In genomic region chr13:24685314-24685713, GRCh38 we compare ENCODE assay signal across 19 cellular contexts. TPM values are rescaled to one million over a fixed set of nuclear protein-coding genes. Genes with fewer than 3 reads are reported as not detected.
A peak's percentile ranks its signal among the peaks of the same experiment; 100 is the strongest.
DNase-seq lines count a peak whose midpoint lies in the region; ATAC-seq and TF ChIP-seq lines count a peak whose summit lies in the region.
"Had no signal": no experiment of that assay in that cellular context is flagged by ENCODE, and none has a peak within 500 bp of the region (broad histone marks: within the 10 kb centered on the region; RNA-seq: fewer than 3 reads in every experiment).

No MANE protein-coding gene starts in this region.

- H4K20me1 ChIP-seq in OCI-LY7 (ENCODE audit: insufficient read depth, low read length) (no peaks in the 10 kb centered on the region), neural progenitor cell (ENCODE audit: low read depth) (no peaks in the 10 kb centered on the region)

- no peak overlapping the region for H3K27ac ChIP-seq in CD4-positive, alpha-beta memory T cell (ENCODE audit: low read depth, low read length)
- H3K27ac ChIP-seq in OCI-LY7 (ENCODE audit: low read depth, low read length, poor library complexity, severe bottlenecking) (no peak overlapping the region), neural progenitor cell (no peak overlapping the region), mesendoderm (ENCODE audit: low read depth, low read length) (no peak overlapping the region)

- H3F3A ChIP-seq in neural progenitor cell (ENCODE audit: low read depth), result peaks cover 16% of the 10 kb centered on the region

- no peaks in the 10 kb centered on the region for H3K36me3 Mint-ChIP-seq in CD4-positive, alpha-beta memory T cell
- H3K36me3 Mint-ChIP-seq in effector memory CD8-positive, alpha-beta T cell (ENCODE audit: insufficient read depth), result no peaks in the 10 kb centered on the region
- H3K36me3 Mint-ChIP-seq in neural progenitor cell, result no peaks in the 10 kb centered on the region
- H3K36me3 Mint-ChIP-seq: CD4-positive, CD25-positive, alpha-beta regulatory T cell had no signal

- H3K27ac Mint-ChIP-seq in CD4-positive, alpha-beta memory T cell, result peak overlapping the region in 4 of 7 donors; percentile 8 to 65 (median 47)
- no peak overlapping the region for H3K27ac Mint-ChIP-seq in effector memory CD8-positive, alpha-beta T cell
- peak overlapping the region; percentile 10 for H3K27ac Mint-ChIP-seq in neural progenitor cell
- H3K27ac Mint-ChIP-seq: CD4-positive, CD25-positive, alpha-beta regulatory T cell had no signal

- CTCF ChIA-PET in CD4-positive, alpha-beta memory T cell (lab: Charles Lee; ENCODE audit: partially characterized antibody), result interaction anchor here (1.1 to 2.1 kb wide), 6 partner anchors 9 to 310 kb away, joined by 3 to 14 read pairs (median 6); no protein-coding TSS in a partner anchor
- CTCF ChIA-PET in OCI-LY7 (lab: Charles Lee; ENCODE audit: unreplicated experiment), result no interaction called here

- H3K9ac ChIP-seq in neural progenitor cell (no peak overlapping the region), mesendoderm (ENCODE audit: low read length) (no peak overlapping the region)

- H3K23ac ChIP-seq in mesendoderm (ENCODE audit: low read length), result no peak overlapping the region

- H3K4me1 ChIP-seq in CD4-positive, alpha-beta memory T cell (ENCODE audit: insufficient read depth, low read length), result peaks cover 25% of the 10 kb centered on the region
- H3K4me1 ChIP-seq in OCI-LY7 (ENCODE audit: insufficient read depth, low read length, poor library complexity, severe bottlenecking) (peaks cover 24% of the 10 kb centered on the region), neural progenitor cell (peaks cover 9% of the 10 kb centered on the region), mesendoderm (ENCODE audit: control insufficient read depth, low read depth, low read length) (peaks cover 18% of the 10 kb centered on the region)

- H3K4me2 ChIP-seq in OCI-LY7 (ENCODE audit: low read length) (0 out of 2 replicates have a peak overlapping the region, but pooled peaks have one; percentile 68), neural progenitor cell (no peak overlapping the region), mesendoderm (ENCODE audit: low read length) (no peak overlapping the region)

- no peak overlapping the region for H2AK5ac ChIP-seq in mesendoderm (ENCODE audit: low read length)

- no peak overlapping the region for H3K18ac ChIP-seq in mesendoderm (ENCODE audit: low read length)

- no peaks in the 10 kb centered on the region for H3K9me3 ChIP-seq in CD4-positive, alpha-beta memory T cell (ENCODE audit: control insufficient read depth in 1 of 2, low read length in 2 of 2)
- H3K9me3 ChIP-seq in OCI-LY7 (ENCODE audit: low read length), result no peaks in the 10 kb centered on the region
- H3K9me3 ChIP-seq in neural progenitor cell (ENCODE audit: low read depth), result no peaks in the 10 kb centered on the region
- H3K9me3 ChIP-seq: Caco-2 had no signal

- WGBS in mesendoderm (ENCODE audit: extremely low coverage, insufficient coverage, low lambda C conversion rate), result no CpG with 5 or more reads among the region's 6 CpGs

- TF ChIP-seq CTCF in OCI-LY7 (conservative IDR thresholded peaks at IDR 0.05; ENCODE audit: low read length) (no peak), neural progenitor cell (IDR thresholded peaks at IDR 0.05) (no peak)

- no peak overlapping the region for H4K5ac ChIP-seq in mesendoderm (ENCODE audit: low read length)

- H3K79me2 ChIP-seq in OCI-LY7 (ENCODE audit: insufficient read depth, low read depth, low read length) (no peaks in the 10 kb centered on the region), neural progenitor cell (ENCODE audit: low read depth) (no peaks in the 10 kb centered on the region), mesendoderm (ENCODE audit: control insufficient read depth, insufficient read depth, low read length) (peaks cover 7% of the 10 kb centered on the region)

- H2BK5ac ChIP-seq in mesendoderm (ENCODE audit: low read length), result no peak overlapping the region

- H3K4me3 Mint-ChIP-seq in CD4-positive, alpha-beta memory T cell, result peak overlapping the region in 3 of 8 donors; percentile 18 to 64 (median 57)
- H3K4me3 Mint-ChIP-seq in effector memory CD8-positive, alpha-beta T cell, result peak overlapping the region; percentile 32 to 53
- no peak overlapping the region for H3K4me3 Mint-ChIP-seq in neural progenitor cell

- H3K79me1 ChIP-seq in mesendoderm (ENCODE audit: low read length), result peaks cover 9% of the 10 kb centered on the region

- peaks cover 0 to 1% (median 0%) of the 10 kb centered on the region in 8 donors for H3K9me3 Mint-ChIP-seq in CD4-positive, alpha-beta memory T cell
- no peaks in the 10 kb centered on the region for H3K9me3 Mint-ChIP-seq in effector memory CD8-positive, alpha-beta T cell
- H3K9me3 Mint-ChIP-seq in neural progenitor cell, result no peaks in the 10 kb centered on the region

- H3K56ac ChIP-seq in mesendoderm (ENCODE audit: low read length), result no peak overlapping the region

- no peak overlapping the region for H3K4ac ChIP-seq in mesendoderm (ENCODE audit: low read depth, low read length)

- no peak for DNase-seq in CD4-positive, alpha-beta memory T cell
- DNase-seq in OCI-LY7 (ENCODE audit: low spot score), result no peak
- no peak for DNase-seq in effector memory CD8-positive, alpha-beta T cell
- DNase-seq in neural progenitor cell (ENCODE audit: low spot score), result no peak
- DNase-seq in globus pallidus (ENCODE audit: low spot score), result no peak
- DNase-seq in NCI-H2171 treated with DMSO at 0.1 percent for 48 hours (lab: John Stamatoyannopoulos, UW), result no peak
- no peak for DNase-seq in mesendoderm
- DNase-seq: AML-193; Caco-2; CD4-positive, CD25-positive, alpha-beta regulatory T cell; EL; NCI-H1694 treated with DMSO at 0.1 percent for 48 hours; NCI-H510A treated with DMSO at 0.1 percent for 48 hours; NCI-H82; PC-3; RPMI8226; SHP77 treated with DMSO at 0.1 percent for 48 hours had no signal

- H3K27me3 Mint-ChIP-seq in CD4-positive, alpha-beta memory T cell, result peaks cover 10 to 13% of the 10 kb centered on the region in 2 donors
- peaks cover 29 to 54% of the 10 kb centered on the region in 2 donors for H3K27me3 Mint-ChIP-seq in effector memory CD8-positive, alpha-beta T cell
- H3K27me3 Mint-ChIP-seq in neural progenitor cell (ENCODE audit: insufficient read depth, low read depth), result peaks cover 19% of the 10 kb centered on the region

- BruUV-seq in OCI-LY7 (replicated peaks; lab: Mats Ljungman, UMichigan), result no TSS peak

- H2BK120ac ChIP-seq in mesendoderm (ENCODE audit: low read depth, low read length), result no peak overlapping the region

- no peaks in the 10 kb centered on the region for H3K36me3 ChIP-seq in CD4-positive, alpha-beta memory T cell (ENCODE audit: insufficient read depth, low read length)
- no peaks in the 10 kb centered on the region for H3K36me3 ChIP-seq in OCI-LY7 (ENCODE audit: insufficient read depth, low read length)
- no peaks in the 10 kb centered on the region for H3K36me3 ChIP-seq in neural progenitor cell
- no peaks in the 10 kb centered on the region for H3K36me3 ChIP-seq in mesendoderm (ENCODE audit: control insufficient read depth, insufficient read depth, low read length)

- peaks cover 4% of the 10 kb centered on the region for H3K27me3 ChIP-seq in CD4-positive, alpha-beta memory T cell (ENCODE audit: insufficient read depth, low read length)
- H3K27me3 ChIP-seq in neural progenitor cell (peaks cover 23% of the 10 kb centered on the region), mesendoderm (ENCODE audit: insufficient read depth, low read length, poor library complexity) (no peaks in the 10 kb centered on the region)

- H3K9me2 ChIP-seq in OCI-LY7 (ENCODE audit: insufficient read depth, low read length), result no peaks in the 10 kb centered on the region

- H3K4me1 Mint-ChIP-seq in CD4-positive, alpha-beta memory T cell, result peaks cover 19 to 39% (median 28%) of the 10 kb centered on the region in 4 donors
- peaks cover 27 to 31% of the 10 kb centered on the region in 2 donors for H3K4me1 Mint-ChIP-seq in effector memory CD8-positive, alpha-beta T cell (ENCODE audit: low read depth in 2 of 2)
- peaks cover 37% of the 10 kb centered on the region for H3K4me1 Mint-ChIP-seq in neural progenitor cell

- POLR2A ChIA-PET in CD4-positive, alpha-beta memory T cell (lab: Charles Lee; ENCODE audit: partially characterized antibody), result interaction anchor here (0.8 to 1.3 kb wide), 2 partner anchors 9 to 42 kb away, joined by 3 read pairs; no protein-coding TSS in a partner anchor
- POLR2A ChIA-PET in OCI-LY7 (lab: Charles Lee), result no interaction called here

- peak overlapping the region; percentile 96; the same call in 1 of the 2 replicates for H2AFZ ChIP-seq in OCI-LY7 (ENCODE audit: low read length)
- peak overlapping the region; percentile 88 for H2AFZ ChIP-seq in neural progenitor cell (replicated peaks)

- intact Hi-C loops in CD4-positive, alpha-beta memory T cell (cut with micrococcal nuclease), result loop anchor here (2.0 kb wide), 1 partner anchor 23 kb away; no protein-coding TSS in a partner anchor
- intact Hi-C loops in OCI-LY7 (cut with micrococcal nuclease; ENCODE audit: unreplicated experiment), result loop anchor here (10.0 kb wide), 1 partner anchor 299 kb away; no protein-coding TSS in a partner anchor

- no peak overlapping the region for H4K8ac ChIP-seq in mesendoderm (ENCODE audit: low read depth, low read length)

- H3K4me3 ChIP-seq in CD4-positive, alpha-beta memory T cell (ENCODE audit: low read length in 2 of 2), result no peak overlapping the region
- H3K4me3 ChIP-seq in OCI-LY7 (ENCODE audit: low read depth, low read length, poor library complexity, severe bottlenecking) (no peak overlapping the region), neural progenitor cell (no peak overlapping the region), mesendoderm (ENCODE audit: low read length) (no peak overlapping the region)
- H3K4me3 ChIP-seq: GM12878 had no signal

- no peak for ATAC-seq in effector memory CD8-positive, alpha-beta T cell (replicated peaks)
- ATAC-seq: PC-3 had no signal

- no peak overlapping the region for H2BK15ac ChIP-seq in mesendoderm (replicated peaks; ENCODE audit: low read depth)

RNA-seq across cellular contexts. Expression of gene ATP12A, which starts 5.1 kb away (rescaled TPM):
- not detected for total RNA-seq in CD4-positive, alpha-beta memory T cell
- not detected for polyA plus RNA-seq in CD4-positive, alpha-beta memory T cell
- not detected in 2 replicates for total RNA-seq in OCI-LY7 (2014; rRNA removed; shearing (Covaris generic))
- total RNA-seq in OCI-LY7 (2022), result not detected in 2 replicates
- 0.28 TPM in 1 of 2 replicates, not detected in the other for total RNA-seq in neural progenitor cell (ENCODE audit: low replicate concordance)
- 6.7 TPM for polyA plus RNA-seq in mesendoderm (2013, experiment 1 of 2)
- polyA plus RNA-seq in mesendoderm (2013, experiment 2 of 2), result 5.8 TPM
- total RNA-seq: Caco-2, LHCN-M2 had no signal

Comparison
In these comparisons a context has a peak if more than half of its experiments do, and no peak if none do; other contexts are left out.
1. H3K27ac Mint-ChIP-seq: peak in CD4-positive, alpha-beta memory T cell (4 of 7) and neural progenitor cell (single experiment); none in effector memory CD8-positive, alpha-beta T cell (0 of 2).